Comparison of ENCODE assay signal across 20 cellular contexts in genomic region chr20:37329481-37330165, GRCh38.
"Had no signal": no experiment of that assay in that cellular context is flagged by ENCODE, and none has a peak within 500 bp of the region (broad histone marks: within the 10 kb centered on the region; RNA-seq: fewer than 3 reads in every experiment).

No MANE protein-coding gene starts in this region.

- DNase-seq: activated CD4-positive, alpha-beta T cell treated with anti-CD3 and anti-CD28 coated beads, Interleukin-2, amount 50 U/mL, for 4 hours; activated gamma-delta T cell; cerebellar nuclear complex; effector CD4-positive, alpha-beta T cell; gastrocnemius medialis; head of caudate nucleus; immature natural killer cell; kidney glomerular epithelial cell; left ventricle myocardium superior; naive B cell; stimulated activated CD8-positive, alpha-beta memory T cell treated with anti-CD3 and anti-CD28 coated beads, Interleukin-4, amount 100 ng/mL, for 48 hours; stimulated activated naive CD4-positive, alpha-beta T cell treated with Interleukin-2 at 50 U/mL for 16 hours; WERI-Rb-1 had no signal

- H3K4me3 ChIP-seq: ascending aorta, gastrocnemius medialis, mucosa of descending colon, spleen, tibial nerve had no signal

- H3K9ac ChIP-seq: parathyroid adenoma had no signal

- H3K27me3 ChIP-seq: ascending aorta, gastrocnemius medialis, neutrophil, spleen, tibial nerve had no signal

- H3K4me1 ChIP-seq: gastrocnemius medialis, parathyroid adenoma had no signal

- H3K27ac ChIP-seq: ascending aorta, gastrocnemius medialis, neutrophil, parathyroid adenoma, spleen, WERI-Rb-1 had no signal

- FAIRE-seq: bronchial epithelial cell had no signal

- H2AFZ ChIP-seq: parathyroid adenoma had no signal

- H3K9me3 ChIP-seq: ascending aorta, gastrocnemius medialis, mucosa of descending colon, neutrophil, spleen, tibial nerve had no signal

- H3K36me3 ChIP-seq: ascending aorta, gastrocnemius medialis, neutrophil, spleen, tibial nerve, WERI-Rb-1 had no signal

- ATAC-seq: gastrocnemius medialis, left ventricle myocardium superior, mucosa of descending colon had no signal
